7 cellular contexts compared by ENCODE assay signal in the genomic region with DNA sequence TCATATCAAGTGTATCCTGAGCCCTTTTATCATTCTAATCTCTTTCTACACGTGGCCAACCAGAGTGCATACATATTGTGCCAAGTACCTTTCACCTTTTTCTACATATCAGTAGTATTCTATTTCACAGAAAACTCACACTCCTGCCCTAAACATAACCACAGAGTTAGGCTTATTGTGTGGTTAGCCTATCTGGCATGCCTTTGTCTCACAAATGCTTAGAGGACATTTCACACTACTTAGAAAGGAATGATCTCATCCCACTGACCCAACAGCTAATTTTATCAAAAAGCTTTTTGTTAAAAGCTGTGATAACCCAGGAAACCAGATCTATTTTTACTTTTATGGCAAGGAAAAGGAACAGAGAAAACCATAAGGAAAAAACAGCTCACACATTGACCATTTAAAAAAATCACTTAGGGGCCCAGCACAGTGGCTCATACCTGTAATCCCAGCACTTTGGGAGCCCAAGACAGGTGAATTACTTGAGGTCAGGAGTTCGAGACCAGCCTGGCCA. TPM values are rescaled to one million over a fixed set of nuclear protein-coding genes. Genes with fewer than 3 reads are reported as not detected.
A peak's percentile ranks its signal among the peaks of the same experiment; 100 is the strongest.
DNase-seq lines count a peak whose midpoint lies in the region; ATAC-seq and TF ChIP-seq lines count a peak whose summit lies in the region.

No MANE protein-coding gene starts in this region.

- peaks cover 19% of the 10 kb centered on the region for H3K4me1 Mint-ChIP-seq in activated naive CD8-positive, alpha-beta T cell treated with anti-CD3 and anti-CD28 coated beads, Interleukin-2, amount 10 ng/mL, durations not matched to agents 7 days and 5 days
- peaks cover 16% of the 10 kb centered on the region for H3K4me1 Mint-ChIP-seq in stimulated activated naive CD8-positive, alpha-beta T cell treated with anti-CD3 and anti-CD28 coated beads, Interleukin-15, Interleukin-2, amounts not matched to agents 100 ng/mL and 50 ng/mL, for 24 hours (ENCODE audit: low read depth)
- peaks cover 10 to 22% (median 17%) of the 10 kb centered on the region in 4 donors for H3K4me1 Mint-ChIP-seq in naive thymus-derived CD8-positive, alpha-beta T cell

- peaks cover 15% of the 10 kb centered on the region for H3K36me3 Mint-ChIP-seq in activated naive CD8-positive, alpha-beta T cell treated with anti-CD3 and anti-CD28 coated beads, Interleukin-2, amount 10 ng/mL, durations not matched to agents 7 days and 5 days
- H3K36me3 Mint-ChIP-seq in stimulated activated naive CD8-positive, alpha-beta T cell treated with anti-CD3 and anti-CD28 coated beads, Interleukin-15, Interleukin-2, amounts not matched to agents 100 ng/mL and 50 ng/mL, for 24 hours (ENCODE audit: low read depth) = peaks cover 12% of the 10 kb centered on the region
- peaks cover 0 to 3% (median 0%) of the 10 kb centered on the region in 3 donors for H3K36me3 Mint-ChIP-seq in naive thymus-derived CD8-positive, alpha-beta T cell

- H3K27me3 ChIP-seq in HUES6 (ENCODE audit: control insufficient read depth, insufficient read depth, low read length) (no peaks in the 10 kb centered on the region), right atrium auricular region (no peaks in the 10 kb centered on the region)

- peaks cover 16% of the 10 kb centered on the region for H3K4me1 ChIP-seq in HUES6 (ENCODE audit: control insufficient read depth, insufficient read depth, low read length)
- H3K4me1 ChIP-seq in right atrium auricular region = peaks cover 0 to 73% of the 10 kb centered on the region in 2 donors

- no peak for TF ChIP-seq CTCF in right atrium auricular region (IDR thresholded peaks at IDR 0.05)

- H3K9me3 Mint-ChIP-seq in activated naive CD8-positive, alpha-beta T cell treated with anti-CD3 and anti-CD28 coated beads, Interleukin-2, amount 10 ng/mL, durations not matched to agents 7 days and 5 days = no peaks in the 10 kb centered on the region
- no peaks in the 10 kb centered on the region for H3K9me3 Mint-ChIP-seq in stimulated activated naive CD8-positive, alpha-beta T cell treated with anti-CD3 and anti-CD28 coated beads, Interleukin-15, Interleukin-2, amounts not matched to agents 100 ng/mL and 50 ng/mL, for 24 hours
- H3K9me3 Mint-ChIP-seq in naive thymus-derived CD8-positive, alpha-beta T cell = no peaks in the 10 kb centered on the region

- H3K4me3 Mint-ChIP-seq in activated naive CD8-positive, alpha-beta T cell treated with anti-CD3 and anti-CD28 coated beads, Interleukin-2, amount 10 ng/mL, durations not matched to agents 7 days and 5 days = peak overlapping the region; percentile 26
- H3K4me3 Mint-ChIP-seq in stimulated activated naive CD8-positive, alpha-beta T cell treated with anti-CD3 and anti-CD28 coated beads, Interleukin-15, Interleukin-2, amounts not matched to agents 100 ng/mL and 50 ng/mL, for 24 hours = peak overlapping the region; percentile 5
- H3K4me3 Mint-ChIP-seq in naive thymus-derived CD8-positive, alpha-beta T cell = no peak overlapping the region

- H3K27ac ChIP-seq in HUES6 (ENCODE audit: low read depth, low read length) (peak overlapping the region; percentile 45; the same call in 1 of the 2 replicates), right atrium auricular region (peak overlapping the region; percentile 75 to 91)

- ATAC-seq in activated naive CD8-positive, alpha-beta T cell treated with anti-CD3 and anti-CD28 coated beads, Interleukin-2, amount 10 ng/mL, durations not matched to agents 7 days and 5 days (ENCODE audit: low read depth) = peak; percentile 47
- no peak for ATAC-seq in naive thymus-derived CD8-positive, alpha-beta T cell

- no peaks in the 10 kb centered on the region for H3K36me3 ChIP-seq in HUES6 (ENCODE audit: control insufficient read depth, insufficient read depth, low read length)
- H3K36me3 ChIP-seq in right atrium auricular region = no peaks in the 10 kb centered on the region

- POLR2A ChIA-PET in activated naive CD8-positive, alpha-beta T cell treated with anti-CD3 and anti-CD28 coated beads, Interleukin-2, amount 10 ng/mL, durations not matched to agents 7 days and 5 days (lab: Charles Lee) = interaction anchor here (0.6 kb wide), 2 partner anchors 98 to 1880 kb away, joined by 3 to 5 read pairs; no protein-coding TSS in a partner anchor
- POLR2A ChIA-PET in naive thymus-derived CD8-positive, alpha-beta T cell (lab: Charles Lee) = no interaction called here

- no peak for DNase-seq in activated naive CD8-positive, alpha-beta T cell treated with anti-CD3 and anti-CD28 coated beads, Interleukin-2, amount 10 ng/mL, durations not matched to agents 7 days and 5 days
- DNase-seq in right atrium auricular region (ENCODE audit: low spot score) = no peak
- DNase-seq in stimulated activated CD8-positive, alpha-beta memory T cell treated with anti-CD3 and anti-CD28 coated beads, Interleukin-4, amount 100 ng/mL, for 48 hours = no peak
- DNase-seq in posterior cingulate gyrus = no peak
- DNase-seq in naive thymus-derived CD8-positive, alpha-beta T cell = no peak

- H3K9me3 ChIP-seq in HUES6 (ENCODE audit: control insufficient read depth, insufficient read depth, low read depth, low read length) (no peaks in the 10 kb centered on the region), right atrium auricular region (no peaks in the 10 kb centered on the region)

- no peak overlapping the region for H3K4me3 ChIP-seq in HUES6 (ENCODE audit: low read depth, low read length)
- no peak overlapping the region for H3K4me3 ChIP-seq in right atrium auricular region

- H3K27ac Mint-ChIP-seq in activated naive CD8-positive, alpha-beta T cell treated with anti-CD3 and anti-CD28 coated beads, Interleukin-2, amount 10 ng/mL, durations not matched to agents 7 days and 5 days = peak overlapping the region; percentile 35
- H3K27ac Mint-ChIP-seq in stimulated activated naive CD8-positive, alpha-beta T cell treated with anti-CD3 and anti-CD28 coated beads, Interleukin-15, Interleukin-2, amounts not matched to agents 100 ng/mL and 50 ng/mL, for 24 hours = peak overlapping the region; percentile 71
- peak overlapping the region in 2 of 10 donors; percentile 26 to 76 for H3K27ac Mint-ChIP-seq in naive thymus-derived CD8-positive, alpha-beta T cell

- H3K9ac ChIP-seq in HUES6 (ENCODE audit: low read length) = no peak overlapping the region

- intact Hi-C loops in posterior cingulate gyrus (cut with DNase I) = no loop called here

- H3K27me3 Mint-ChIP-seq in activated naive CD8-positive, alpha-beta T cell treated with anti-CD3 and anti-CD28 coated beads, Interleukin-2, amount 10 ng/mL, durations not matched to agents 7 days and 5 days = no peaks in the 10 kb centered on the region
- no peaks in the 10 kb centered on the region for H3K27me3 Mint-ChIP-seq in stimulated activated naive CD8-positive, alpha-beta T cell treated with anti-CD3 and anti-CD28 coated beads, Interleukin-15, Interleukin-2, amounts not matched to agents 100 ng/mL and 50 ng/mL, for 24 hours
- no peaks in the 10 kb centered on the region for H3K27me3 Mint-ChIP-seq in naive thymus-derived CD8-positive, alpha-beta T cell

RNA-seq across cellular contexts. Expression of a gene that starts 17.8 kb away (rescaled TPM):
- 100 to 1,000 TPM; 118 to 119 TPM for total RNA-seq in activated naive CD8-positive, alpha-beta T cell treated with anti-CD3 and anti-CD28 coated beads, Interleukin-2, amount 10 ng/mL, durations not matched to agents 7 days and 5 days
- 100 to 1,000 TPM; 428 to 552 TPM for total RNA-seq in right atrium auricular region
- total RNA-seq in naive thymus-derived CD8-positive, alpha-beta T cell = 10 to 100 TPM; 53.0 to 56.8 TPM
- polyA plus RNA-seq in naive thymus-derived CD8-positive, alpha-beta T cell = 10 to 100 TPM; 17.8 to 29.5 (median 25.2) TPM

Comparison
In these comparisons a context has a peak if more than half of its experiments do, and no peak if none do; other contexts are left out.
1. H3K4me3 Mint-ChIP-seq: peak in activated naive CD8-positive, alpha-beta T cell treated with anti-CD3 and anti-CD28 coated beads, Interleukin-2, amount 10 ng/mL, durations not matched to agents 7 days and 5 days (single experiment) and stimulated activated naive CD8-positive, alpha-beta T cell treated with anti-CD3 and anti-CD28 coated beads, Interleukin-15, Interleukin-2, amounts not matched to agents 100 ng/mL and 50 ng/mL, for 24 hours (single experiment); none in naive thymus-derived CD8-positive, alpha-beta T cell (0 of 10).